21 cellular contexts compared by ENCODE assay signal in genomic region chr10:63008491-63008890, GRCh38.
"Had no signal": no experiment of that assay in that cellular context is flagged by ENCODE, and none has a peak within 500 bp of the region (broad histone marks: within the 10 kb centered on the region; RNA-seq: fewer than 3 reads in every experiment).

No MANE protein-coding gene starts in this region.

- DNase-seq: activated CD4-positive, alpha-beta T cell treated with anti-CD3 and anti-CD28 coated beads, Interleukin-2, amount 10 ng/mL, durations not matched to agents 7 days and 5 days; activated CD8-positive, alpha-beta memory T cell treated with anti-CD3 and anti-CD28 coated beads, Interleukin-2, amount 50 U/mL, for 4 hours; activated naive CD4-positive, alpha-beta T cell treated with anti-CD3 and anti-CD28 coated beads for 36 hours; activated T-cell treated with anti-CD3 and anti-CD28 coated beads, Interleukin-2, amount 50 U/mL, for 4 hours; cerebellar nuclear complex; effector CD8-positive, alpha-beta T cell; esophagus squamous epithelium; foreskin fibroblast; left cardiac atrium; mesendoderm; naive thymus-derived CD4-positive, alpha-beta T cell; pancreas; spleen; stimulated activated CD8-positive, alpha-beta memory T cell treated with anti-CD3 and anti-CD28 coated beads, Interleukin-4, amount 100 ng/mL, for 48 hours; stimulated activated naive CD4-positive, alpha-beta T cell; substantia nigra; T1000; tibial artery; uterus had no signal

- H3K27ac ChIP-seq: ascending aorta, esophagus squamous epithelium, pancreas, spleen, tibial artery, uterus had no signal

- H3K9me3 ChIP-seq: ascending aorta, esophagus squamous epithelium, pancreas, spleen, tibial artery, uterus had no signal

- H3K4me3 ChIP-seq: ascending aorta, esophagus squamous epithelium, pancreas, spleen, tibial artery, uterus had no signal

- H3K36me3 ChIP-seq: ascending aorta, esophagus squamous epithelium, pancreas, spleen, tibial artery, uterus had no signal

- FAIRE-seq: bronchial epithelial cell, pancreas had no signal

- H3K27me3 ChIP-seq: ascending aorta, esophagus squamous epithelium, pancreas, spleen, tibial artery, uterus had no signal
